ENCODE assay signal across 21 cellular contexts in genomic region chr12:124631681-124632080, GRCh38.
"Had no signal": no experiment of that assay in that cellular context is flagged by ENCODE, and none has a peak within 500 bp of the region (broad histone marks: within the 10 kb centered on the region; RNA-seq: fewer than 3 reads in every experiment).

No MANE protein-coding gene starts in this region.

- H3K36me3 ChIP-seq: adrenal gland, cardiac muscle cell, gastroesophageal sphincter, heart right ventricle, neutrophil, tibial artery had no signal

- DNase-seq: activated B cell treated with CpG ODN at 0.5 μM for 24 hours; activated CD4-positive, alpha-beta T cell treated with anti-CD3 and anti-CD28 coated beads, Interleukin-2, amount 10 ng/mL, durations not matched to agents 24 days and 14 days; activated CD8-positive, alpha-beta memory T cell treated with anti-CD3 and anti-CD28 coated beads, Interleukin-2, amount 50 U/mL, for 4 hours; activated CD8-positive, alpha-beta T cell treated with anti-CD3 and anti-CD28 coated beads, Interleukin-2, amount 10 ng/mL, durations not matched to agents 7 days and 5 days; activated effector memory CD4-positive, alpha-beta T cell treated with anti-CD3 and anti-CD28 coated beads, Interleukin-2, amount 50 U/mL, for 16 hours; activated T-cell treated with anti-CD3 and anti-CD28 coated beads, Interleukin-2, amount 50 U/mL, for 48 hours; adrenal gland; erythroblast; heart right ventricle; mucosa of descending colon; naive thymus-derived CD4-positive, alpha-beta T cell; posterior cingulate gyrus; retina; T-helper 17 cell; tibial artery had no signal

- H3K27me3 Mint-ChIP-seq: activated CD4-positive, alpha-beta T cell treated with anti-CD3 and anti-CD28 coated beads, Interleukin-2, amount 10 ng/mL, durations not matched to agents 24 days and 14 days; activated naive CD4-positive, alpha-beta T cell treated with anti-CD3 and anti-CD28 coated beads, Interleukin-2, amount 50 U/mL, for 24 hours had no signal

- H3K4me3 ChIP-seq: adrenal gland, cardiac muscle cell, gastroesophageal sphincter, heart right ventricle, lung, mucosa of descending colon, tibial artery had no signal

- H3K27ac Mint-ChIP-seq: activated B cell treated with CpG ODN at 0.5 μM for 24 hours; activated CD4-positive, alpha-beta T cell treated with anti-CD3 and anti-CD28 coated beads, Interleukin-2, amount 10 ng/mL, durations not matched to agents 24 days and 14 days; activated CD8-positive, alpha-beta T cell treated with anti-CD3 and anti-CD28 coated beads, Interleukin-2, amount 10 ng/mL, durations not matched to agents 7 days and 5 days; activated naive CD4-positive, alpha-beta T cell treated with anti-CD3 and anti-CD28 coated beads, Interleukin-2, amount 50 U/mL, for 24 hours; naive thymus-derived CD4-positive, alpha-beta T cell; stimulated activated effector memory CD8-positive, alpha-beta T cell treated with anti-CD3 and anti-CD28 coated beads, Interleukin-12 subunit alpha, Interleukin-12 subunit beta, amount 100 ng/mL, for 72 hours; T-helper 17 cell had no signal

- ATAC-seq: activated CD8-positive, alpha-beta T cell treated with anti-CD3 and anti-CD28 coated beads, Interleukin-2, amount 10 ng/mL, durations not matched to agents 7 days and 5 days; gastroesophageal sphincter; naive thymus-derived CD4-positive, alpha-beta T cell; stimulated activated effector memory CD8-positive, alpha-beta T cell treated with anti-CD3 and anti-CD28 coated beads, Interleukin-12 subunit alpha, Interleukin-12 subunit beta, amount 100 ng/mL, for 72 hours; T-helper 17 cell had no signal

- H3K27ac ChIP-seq: cardiac muscle cell, gastroesophageal sphincter, neutrophil, tibial artery had no signal

- H3K9me3 Mint-ChIP-seq: activated B cell treated with CpG ODN at 0.5 μM for 24 hours; activated naive CD4-positive, alpha-beta T cell treated with anti-CD3 and anti-CD28 coated beads, Interleukin-2, amount 50 U/mL, for 24 hours had no signal

- H3K27me3 ChIP-seq: adrenal gland, cardiac muscle cell, gastroesophageal sphincter, heart right ventricle, neutrophil, tibial artery had no signal

- H3K36me3 Mint-ChIP-seq: stimulated activated effector memory CD8-positive, alpha-beta T cell treated with anti-CD3 and anti-CD28 coated beads, Interleukin-12 subunit alpha, Interleukin-12 subunit beta, amount 100 ng/mL, for 72 hours had no signal

- H3K4me3 Mint-ChIP-seq: activated B cell treated with CpG ODN at 0.5 μM for 24 hours; activated CD4-positive, alpha-beta T cell treated with anti-CD3 and anti-CD28 coated beads, Interleukin-2, amount 10 ng/mL, durations not matched to agents 24 days and 14 days; activated CD8-positive, alpha-beta T cell treated with anti-CD3 and anti-CD28 coated beads, Interleukin-2, amount 10 ng/mL, durations not matched to agents 7 days and 5 days; activated naive CD4-positive, alpha-beta T cell treated with anti-CD3 and anti-CD28 coated beads, Interleukin-2, amount 50 U/mL, for 24 hours; naive thymus-derived CD4-positive, alpha-beta T cell; stimulated activated effector memory CD8-positive, alpha-beta T cell treated with anti-CD3 and anti-CD28 coated beads, Interleukin-12 subunit alpha, Interleukin-12 subunit beta, amount 100 ng/mL, for 72 hours; T-helper 17 cell had no signal

- H3K9me3 ChIP-seq: adrenal gland, gastroesophageal sphincter, mucosa of descending colon, neutrophil, tibial artery had no signal
